11 cellular contexts compared by ENCODE assay signal in the genomic region with DNA sequence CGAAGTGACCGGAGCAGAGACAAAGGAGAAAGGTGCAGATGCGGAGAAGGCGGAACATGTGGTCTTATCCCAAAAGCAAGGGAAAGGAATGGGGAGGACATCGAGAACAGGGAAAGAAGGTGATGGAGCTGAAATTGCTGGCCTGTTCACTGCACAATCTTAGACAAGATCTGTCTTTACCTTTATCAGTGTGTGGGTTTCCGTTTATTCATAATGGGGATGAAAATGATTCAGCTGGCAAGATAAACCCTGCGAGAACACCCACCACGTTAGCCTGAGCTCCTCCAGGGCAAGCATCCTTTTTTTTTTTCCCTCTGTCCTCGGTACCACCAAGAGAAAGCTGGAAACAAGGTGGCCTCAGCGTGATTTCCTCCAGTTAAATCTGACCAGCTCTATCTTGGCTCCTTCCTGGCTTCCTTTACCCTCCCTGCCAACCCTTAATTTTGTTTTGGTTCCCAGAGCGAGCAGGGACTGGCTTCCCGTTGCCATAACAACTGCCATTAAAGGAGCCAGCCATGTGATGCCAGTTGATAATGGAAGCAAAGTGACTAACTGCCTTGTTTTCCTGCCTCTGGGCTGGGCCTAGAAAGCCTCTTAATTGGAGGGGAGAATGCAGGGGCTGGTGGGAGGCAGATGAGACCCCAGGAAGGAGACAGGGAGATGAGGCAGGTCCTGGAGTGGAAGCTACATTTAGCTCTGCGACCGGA. TPM values are rescaled to one million over a fixed set of nuclear protein-coding genes. Genes with fewer than 3 reads are reported as not detected.
DNase-seq lines count a peak whose midpoint lies in the region; ATAC-seq and TF ChIP-seq lines count a peak whose summit lies in the region.
"Had no signal": no experiment of that assay in that cellular context is flagged by ENCODE, and none has a peak within 500 bp of the region (broad histone marks: within the 10 kb centered on the region; RNA-seq: fewer than 3 reads in every experiment).

No MANE protein-coding gene starts in this region.

- ATAC-seq in T-cell (replicated peaks in 1 of 4) (no peak), GM18858 (IDR thresholded peaks at IDR 0.05; ENCODE audit: unreplicated experiment) (no peak)

- H3K4me1 ChIP-seq in right atrium auricular region = peaks cover 0 to 69% of the 10 kb centered on the region in 2 donors
- H3K4me1 ChIP-seq: pancreas had no signal

- TF ChIP-seq CTCF in right atrium auricular region (IDR thresholded peaks at IDR 0.05) = no peak

- peak; percentile 26 for DNase-seq in NCI-H345 (lab: John Stamatoyannopoulos, UW)
- DNase-seq in NCI-H345 treated with DMSO at 0.1 percent for 48 hours (lab: John Stamatoyannopoulos, UW; ENCODE audit: unreplicated experiment) = no peak
- no peak for DNase-seq in T-cell
- no peak for DNase-seq in right atrium auricular region (ENCODE audit: low spot score)
- peak in 37 of 49 donors; percentile 16 to 78 (median 54) for DNase-seq in substantia nigra (lab: John Stamatoyannopoulos, UW)
- DNase-seq in GDM1 (lab: John Stamatoyannopoulos, UW) = no peak
- no peak for DNase-seq in NCI-H1930 (lab: John Stamatoyannopoulos, UW)
- DNase-seq: activated B cell treated with CpG ODN at 0.5 μM for 24 hours; stimulated activated CD8-positive, alpha-beta memory T cell treated with anti-CD3 and anti-CD28 coated beads, Interleukin-4, amount 100 ng/mL, for 48 hours had no signal

- H3K27ac ChIP-seq in right atrium auricular region (peak overlapping the region; percentile 83 to 85), substantia nigra (ENCODE audit: low read depth, low read length, poor library complexity, severe bottlenecking) (peak overlapping the region; percentile 53)
- H3K27ac ChIP-seq: pancreas had no signal

- H3K27ac Mint-ChIP-seq in T-cell = peak overlapping the region; percentile 16 to 34
- H3K27ac Mint-ChIP-seq: activated B cell treated with CpG ODN at 0.5 μM for 24 hours had no signal

- CTCF ChIA-PET in T-cell (lab: Charles Lee) = interaction anchor here in 1 of 2 donors (0.5 kb wide), 1 partner anchor 252 kb away, joined by 7 read pairs; no protein-coding TSS in a partner anchor

- H3K4me3 ChIP-seq in right atrium auricular region = no peak overlapping the region
- H3K4me3 ChIP-seq: pancreas had no signal

- H3K27me3 ChIP-seq in right atrium auricular region = no peaks in the 10 kb centered on the region
- H3K27me3 ChIP-seq: pancreas had no signal

- H3K9me3 Mint-ChIP-seq in T-cell = peaks cover 0 to 9% (median 4%) of the 10 kb centered on the region in 3 donors

- H3K4me1 Mint-ChIP-seq in T-cell = peaks cover 9 to 28% (median 21%) of the 10 kb centered on the region in 3 donors

- no peaks in the 10 kb centered on the region for H3K27me3 Mint-ChIP-seq in T-cell

- POLR2A ChIA-PET in T-cell (lab: Charles Lee) = no interaction called here

- peaks cover 11% of the 10 kb centered on the region for H3K36me3 Mint-ChIP-seq in T-cell

- no peaks in the 10 kb centered on the region for H3K9me3 ChIP-seq in right atrium auricular region
- H3K9me3 ChIP-seq: pancreas had no signal

- H3K4me3 Mint-ChIP-seq in T-cell = no peak overlapping the region
- H3K4me3 Mint-ChIP-seq: activated B cell treated with CpG ODN at 0.5 μM for 24 hours had no signal

- H3K36me3 ChIP-seq in right atrium auricular region = no peaks in the 10 kb centered on the region
- H3K36me3 ChIP-seq: pancreas had no signal

RNA-seq across cellular contexts. Expression of a gene that starts 4.2 kb away (rescaled TPM):
- total RNA-seq in T-cell (1 to 10 TPM in 4 of 5 donors, under 1 TPM in 1; 0.82 to 2.1 (median 1.7) TPM), right atrium auricular region (10 to 100 TPM; 13.9 to 14.9 TPM)

RNA-seq across cellular contexts. Expression of a gene that starts 35.7 kb away (rescaled TPM):
- total RNA-seq in T-cell (not detected), right atrium auricular region (not detected)
- total RNA-seq: activated B cell treated with CpG ODN at 0.5 μM for 24 hours, pancreas had no signal

Comparison
In these comparisons a context has a peak if more than half of its experiments do, and no peak if none do; other contexts are left out.
1. DNase-seq: peak in NCI-H345 (single experiment) and substantia nigra (37 of 49); none in NCI-H345 treated with DMSO at 0.1 percent for 48 hours (single experiment), T-cell (0 of 34), right atrium auricular region (single experiment), GDM1 (single experiment) and NCI-H1930 (0 of 2).
2. RNA of a gene that starts 4.2 kb away (total RNA-seq): 13.9 to 14.9 TPM in right atrium auricular region; 0.82 to 2.1 TPM in T-cell; every median in the first group is over 4 times any median in the second.